27 cellular contexts compared by ENCODE assay signal in the genomic region with DNA sequence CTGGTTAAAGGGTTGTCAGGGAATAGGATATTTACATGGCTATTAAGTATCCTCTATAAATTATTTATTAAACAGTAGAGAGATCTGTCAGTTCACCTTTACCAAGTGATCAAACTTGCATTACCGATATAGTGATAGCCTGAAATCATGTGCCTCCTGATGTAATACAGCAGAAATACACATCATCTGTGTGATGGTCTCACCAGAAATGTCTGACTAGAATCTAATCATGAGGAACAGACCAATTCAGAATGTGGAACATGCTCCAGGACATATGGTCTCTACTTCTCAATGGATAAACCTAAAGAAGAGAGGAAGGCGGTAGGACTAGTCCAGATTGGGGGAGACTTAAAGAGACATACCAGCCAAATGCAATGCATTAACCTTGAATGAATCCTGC. TPM values are rescaled to one million over a fixed set of nuclear protein-coding genes. Genes with fewer than 3 reads are reported as not detected.
DNase-seq lines count a peak whose midpoint lies in the region; ATAC-seq, FAIRE-seq and TF ChIP-seq lines count a peak whose summit lies in the region.
"Had no signal": no experiment of that assay in that cellular context is flagged by ENCODE, and none has a peak within 500 bp of the region (broad histone marks: within the 10 kb centered on the region; RNA-seq: fewer than 3 reads in every experiment).

No MANE protein-coding gene starts in this region.

- no peaks in the 10 kb centered on the region for H3K9me3 Mint-ChIP-seq in activated naive CD4-positive, alpha-beta T cell treated with anti-CD3 and anti-CD28 coated beads, Interleukin-2, amount 50 U/mL, for 24 hours
- H3K9me3 Mint-ChIP-seq in neural progenitor cell: no peaks in the 10 kb centered on the region

- H3K27ac Mint-ChIP-seq in activated naive CD4-positive, alpha-beta T cell treated with anti-CD3 and anti-CD28 coated beads, Interleukin-2, amount 50 U/mL, for 24 hours: peak overlapping the region; percentile 30
- no peak overlapping the region for H3K27ac Mint-ChIP-seq in neural progenitor cell
- H3K27ac Mint-ChIP-seq: CD4-positive, CD25-positive, alpha-beta regulatory T cell had no signal

- H3F3A ChIP-seq in neural progenitor cell (ENCODE audit: low read depth): peaks cover 4% of the 10 kb centered on the region

- WGBS in K562 (ENCODE audit: insufficient coverage, low coverage, missing lambda C conversion rate): 53% methylated on average over 2 of the region's 2 CpGs

- no peak overlapping the region for H3K4me2 ChIP-seq in K562 (ENCODE audit: insufficient read depth, low read length)
- H3K4me2 ChIP-seq in neural progenitor cell: no peak overlapping the region
- H3K4me2 ChIP-seq: BLaER1, PC-9 had no signal

- H3K9ac ChIP-seq in K562 (ENCODE audit: insufficient read depth in 1 of 2, low read depth in 2 of 2, low read length in 2 of 2) (no peak overlapping the region), neural progenitor cell (no peak overlapping the region)
- H3K9ac ChIP-seq: BLaER1 had no signal

- H2AFZ ChIP-seq in K562 (ENCODE audit: low read depth, low read length) (no peak overlapping the region), neural progenitor cell (replicated peaks) (no peak overlapping the region)
- H2AFZ ChIP-seq: PC-9 had no signal

- H3K9me1 ChIP-seq in K562 (ENCODE audit: control insufficient read depth, insufficient read depth, low read length): no peaks in the 10 kb centered on the region

- DNase-seq in activated naive CD4-positive, alpha-beta T cell (lab: John Stamatoyannopoulos, UW): no peak
- no peak for DNase-seq in Panc1 (ENCODE audit: low read depth, low spot score)
- no peak for DNase-seq in K562 (ENCODE audit: extremely low read depth in 1 of 4, low spot score in 3 of 4)
- DNase-seq in SIG-M5 treated with dmso at 0.1 percent for 504 hours (lab: John Stamatoyannopoulos, UW; ENCODE audit: unreplicated experiment): no peak
- no peak for DNase-seq in neural progenitor cell (ENCODE audit: low spot score)
- DNase-seq: CD4-positive, CD25-positive, alpha-beta regulatory T cell; DMS153; DND-41; HCEC 1CT; Kasumi-1; MV-4-11; NCI-H1105; NCI-H1436 treated with DMSO at 0.1 percent for 48 hours; NCI-H187 treated with DMSO at 0.1 percent for 48 hours; NCI-H2171 treated with DMSO at 0.1 percent for 48 hours; NCI-H345; NCI-H510A treated with DMSO at 0.1 percent for 48 hours; NCI-H748 treated with DMSO at 0.1 percent for 48 hours; NK-92 treated with Interleukin-12 subunit alpha and Interleukin-12 subunit beta, amount 100 ng/mL, for 24 hours; PC-9; Right ventricle myocardium superior; RPMI8226 had no signal

- H3K9me3 ChIP-seq in Panc1 (ENCODE audit: control insufficient read depth, insufficient read depth, low read depth, low read length) (no peaks in the 10 kb centered on the region), K562 (replicated peaks; ENCODE audit: control insufficient read depth, insufficient read depth, low read depth, low read length) (no peaks in the 10 kb centered on the region), neural progenitor cell (ENCODE audit: low read depth) (no peaks in the 10 kb centered on the region)
- H3K9me3 ChIP-seq: BLaER1 had no signal

- no peaks in the 10 kb centered on the region for H3K27me3 Mint-ChIP-seq in activated naive CD4-positive, alpha-beta T cell treated with anti-CD3 and anti-CD28 coated beads, Interleukin-2, amount 50 U/mL, for 24 hours
- no peaks in the 10 kb centered on the region for H3K27me3 Mint-ChIP-seq in neural progenitor cell (ENCODE audit: insufficient read depth, low read depth)
- H3K27me3 Mint-ChIP-seq: CD4-positive, CD25-positive, alpha-beta regulatory T cell had no signal

- H3K79me2 ChIP-seq in K562 (ENCODE audit: control insufficient read depth, insufficient read depth, low read length) (peaks cover 88% of the 10 kb centered on the region), neural progenitor cell (ENCODE audit: low read depth) (peaks cover 97% of the 10 kb centered on the region)

- H3K36me3 ChIP-seq in Panc1 (ENCODE audit: control insufficient read depth, insufficient read depth, low read length) (no peaks in the 10 kb centered on the region; the same call in 1 of the 2 replicates), K562 (ENCODE audit: control insufficient read depth, insufficient read depth, low read length) (no peaks in the 10 kb centered on the region; the same call in 2 of the 3 replicates), neural progenitor cell (no peaks in the 10 kb centered on the region)

- H4K20me1 ChIP-seq in K562 (replicated peaks; ENCODE audit: control insufficient read depth, insufficient read depth, low read length) (no peaks in the 10 kb centered on the region), neural progenitor cell (ENCODE audit: low read depth) (peaks cover 48% of the 10 kb centered on the region)

- POLR2A ChIA-PET in Panc1 (lab: Charles Lee) (no interaction called here), K562 (lab: Yijun Ruan, JAX) (no interaction called here)

- intact Hi-C loops in Panc1 (cut with micrococcal nuclease; ENCODE audit: unreplicated experiment) (no loop called here), K562 (cut with micrococcal nuclease) (no loop called here)

- TF ChIP-seq EP300 in K562 (IDR thresholded peaks at IDR 0.05; ENCODE audit: low read length): peak; percentile 19; the same call in 1 of the 2 replicates

- TF ChIP-seq POLR2A in K562 (conservative IDR thresholded peaks at IDR 0.05): no peak

- no peak overlapping the region for H3K4me3 Mint-ChIP-seq in activated naive CD4-positive, alpha-beta T cell treated with anti-CD3 and anti-CD28 coated beads, Interleukin-2, amount 50 U/mL, for 24 hours
- no peak overlapping the region for H3K4me3 Mint-ChIP-seq in neural progenitor cell

- peaks cover 13% of the 10 kb centered on the region for H3K36me3 Mint-ChIP-seq in activated naive CD4-positive, alpha-beta T cell treated with anti-CD3 and anti-CD28 coated beads, Interleukin-2, amount 50 U/mL, for 24 hours
- H3K36me3 Mint-ChIP-seq in neural progenitor cell: peaks cover 18% of the 10 kb centered on the region

- CTCF ChIA-PET in Panc1 (lab: Charles Lee): no interaction called here
- CTCF ChIA-PET in K562 (lab: Yijun Ruan, JAX; ENCODE audit: low intra/inter-chr PET ratio): no interaction called here

- H3K4me1 ChIP-seq in Panc1 (ENCODE audit: control insufficient read depth, insufficient read depth, low read length): peaks cover 4% of the 10 kb centered on the region; the same call in 1 of the 2 replicates
- H3K4me1 ChIP-seq in K562 (replicated peaks in 1 of 2; ENCODE audit: control insufficient read depth in 2 of 2, insufficient read depth in 2 of 2, low read length in 2 of 2): peaks cover 3 to 7% of the 10 kb centered on the region in 2 experiments; a peak in 3 of 5 replicates
- H3K4me1 ChIP-seq in neural progenitor cell: peaks cover 6% of the 10 kb centered on the region

- H3K4me1 Mint-ChIP-seq in activated naive CD4-positive, alpha-beta T cell treated with anti-CD3 and anti-CD28 coated beads, Interleukin-2, amount 50 U/mL, for 24 hours: peaks cover 67% of the 10 kb centered on the region
- H3K4me1 Mint-ChIP-seq in neural progenitor cell: peaks cover 10% of the 10 kb centered on the region

- TF ChIP-seq CTCF in Panc1 (IDR thresholded peaks at IDR 0.05): no peak
- no peak for TF ChIP-seq CTCF in K562 (IDR thresholded peaks at IDR 0.05 in 2 of 3, conservative IDR thresholded peaks at IDR 0.05 in 1 of 3; ENCODE audit: insufficient read depth in 2 of 3, low read depth in 1 of 3, low read length in 3 of 3)
- no peak for TF ChIP-seq CTCF in neural progenitor cell (IDR thresholded peaks at IDR 0.05)

- no peak for FAIRE-seq in K562 (lab: Jason Lieb, UNC)
- FAIRE-seq: H1, HepG2 had no signal

- H3K4me3 ChIP-seq in Panc1 (ENCODE audit: low read depth in 2 of 2, low read length in 2 of 2) (no peak overlapping the region), K562 (no peak overlapping the region), neural progenitor cell (no peak overlapping the region)
- H3K4me3 ChIP-seq: BLaER1, PC-9 had no signal

- BruUV-seq in Panc1 (replicated peaks; lab: Mats Ljungman, UMichigan) (no TSS peak), K562 (replicated peaks; lab: Mats Ljungman, UMichigan) (no TSS peak)

- ATAC-seq in Panc1 (no peak), K562 (peak; percentile 31; the same call in 1 of the 3 replicates), GM19463 (IDR thresholded peaks at IDR 0.05; ENCODE audit: unreplicated experiment) (no peak)
- ATAC-seq: HepG2 had no signal

- peak overlapping the region; percentile 34; the same call in 1 of the 2 replicates for H3K27ac ChIP-seq in Panc1 (ENCODE audit: low read length)
- no peak overlapping the region for H3K27ac ChIP-seq in K562 (ENCODE audit: extremely low read depth, low read depth, low read length)
- H3K27ac ChIP-seq in neural progenitor cell: no peak overlapping the region
- H3K27ac ChIP-seq: BLaER1, PC-9 had no signal

- no peak for TF ChIP-seq RAD21 in K562 (CRISPR knock-in tag; conservative IDR thresholded peaks at IDR 0.05 in 1 of 2, IDR thresholded peaks at IDR 0.05 in 1 of 2)

- in situ Hi-C loops in Panc1 (cut with HindIII; ENCODE audit: low pct_unique_long_range_greater_than_20kb, low sequenced_read_pairs) (no loop called here), K562 (cut with MboI) (no loop called here)

- no peaks in the 10 kb centered on the region for H3K27me3 ChIP-seq in Panc1 (ENCODE audit: control insufficient read depth, insufficient read depth, low read length)
- no peaks in the 10 kb centered on the region for H3K27me3 ChIP-seq in K562 (ENCODE audit: control insufficient read depth in 2 of 2, insufficient read depth in 2 of 2, low read length in 2 of 2)
- H3K27me3 ChIP-seq in neural progenitor cell: no peaks in the 10 kb centered on the region
- H3K27me3 ChIP-seq: BLaER1 had no signal

RNA-seq across cellular contexts. Expression of gene VPS54, which starts 6.2 kb away (rescaled TPM):
- total RNA-seq in Panc1 (2021; ENCODE audit: unreplicated experiment): 21.2 TPM
- 11.2 TPM for polyA plus RNA-seq in Panc1 (2012; ENCODE audit: insufficient read length)
- 11.5 and 34.9 TPM in 2 replicates for total RNA-seq in K562 (2011; cell fraction: chromatin; rRNA removed; ENCODE audit: low replicate concordance)
- 4.5 and 6.2 TPM in 2 replicates for total RNA-seq in K562 (2011; cell fraction: nucleolus; rRNA removed)
- 10.6 and 14.9 TPM in 2 replicates for total RNA-seq in K562 (2011; cell fraction: nucleoplasm; rRNA removed)
- 11.9 and 12.3 TPM in 2 replicates for total RNA-seq in K562 (2014; rRNA removed)
- total RNA-seq in K562 (2014; rRNA removed; fragmentation: Illumina TruSeq; extraction: Trizol): 23.2 and 27.2 TPM in 2 replicates
- 20.5 and 21.4 TPM in 2 replicates for total RNA-seq in K562 (2015; rRNA removed; fragmentation: Illumina TruSeq; extraction: Trizol)
- 11.1 and 13.1 TPM in 2 replicates for total RNA-seq in K562 (2021)
- polyA plus RNA-seq in K562 (2011; rRNA removed): 19.0 and 20.8 TPM in 2 replicates
- polyA plus RNA-seq in K562 (2011; cell fraction: cytosol; rRNA removed): 3.0 and 6.9 TPM in 2 replicates
- 9.3 and 17.6 TPM in 2 replicates for polyA plus RNA-seq in K562 (2011; cell fraction: nucleus; rRNA removed)
- polyA plus RNA-seq in K562 (2012): 11.5 and 19.7 TPM in 2 replicates
- 13.8 and 15.6 TPM in 2 replicates for polyA plus RNA-seq in K562 (2014; fragmentation: Illumina TruSeq; extraction: Trizol)
- 1 to 10 TPM; 4.9 to 6.1 TPM for polyA plus RNA-seq in K562 (2014; fragmentation: Nextera tagmentation; extraction: Ambion mirVana)
- polyA plus RNA-seq in K562 (2014; rRNA removed): 13.2 and 15.0 TPM in 2 replicates
- 29.0 and 41.4 TPM in 2 replicates for polyA minus RNA-seq in K562 (2011; rRNA and poly(A)+ RNA removed)
- 8.3 and 10.3 TPM in 2 replicates for polyA minus RNA-seq in K562 (2011; cell fraction: cytosol; rRNA and poly(A)+ RNA removed)
- 9.7 and 21.3 TPM in 2 replicates for polyA minus RNA-seq in K562 (2011; cell fraction: nucleus; rRNA and poly(A)+ RNA removed)
- 33.0 and 44.3 TPM in 2 replicates for total RNA-seq in neural progenitor cell (ENCODE audit: low replicate concordance)
